In the genomic region with DNA sequence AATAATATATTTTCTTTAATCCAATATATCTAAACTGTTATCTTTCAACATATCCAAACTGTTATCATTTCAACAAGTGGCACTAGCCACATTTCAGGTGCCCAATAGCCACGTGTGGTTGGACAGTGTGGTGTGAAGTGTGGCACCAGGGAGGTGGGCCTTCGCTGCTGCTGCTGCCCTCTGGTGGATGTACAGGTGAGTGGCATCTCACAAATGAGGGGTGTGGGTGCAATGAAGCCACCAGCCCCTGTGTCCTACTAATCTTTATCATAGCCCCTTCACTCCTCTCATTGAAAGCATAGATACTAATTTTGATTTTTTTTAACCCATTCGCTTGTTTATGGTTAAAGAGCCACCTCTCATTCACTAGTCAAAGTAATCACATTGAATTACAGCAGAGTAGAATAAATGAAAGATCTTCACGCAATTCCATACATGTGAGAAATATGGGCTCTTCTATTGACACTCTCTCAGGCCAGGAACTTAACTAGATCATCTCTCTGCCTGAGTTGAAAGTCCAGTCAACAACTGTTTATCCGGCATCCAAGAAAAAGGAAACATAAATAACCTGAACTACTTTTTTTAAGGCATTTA, we compare ENCODE assay signal across 8 cellular contexts.
DNase-seq lines count a peak whose midpoint lies in the region; ATAC-seq and TF ChIP-seq lines count a peak whose summit lies in the region.

No MANE protein-coding gene starts in this region.

- peak; percentile 57 for TF ChIP-seq CTCF in fibroblast of the aortic adventitia (IDR thresholded peaks at IDR 0.05; ENCODE audit: insufficient read depth, low read length)

- ATAC-seq in HG03196 (IDR thresholded peaks at IDR 0.05; ENCODE audit: unreplicated experiment), result peak; percentile 61

- DNase-seq in stimulated activated naive CD4-positive, alpha-beta T cell treated with Interleukin-2 at 50 U/mL for 16 hours (lab: John Stamatoyannopoulos, UW), result peak; percentile 2
- no peak for DNase-seq in stimulated activated naive CD4-positive, alpha-beta T cell (lab: John Stamatoyannopoulos, UW)
- peak; percentile 11 for DNase-seq in T-helper 9 cell
- no peak for DNase-seq in fibroblast of the aortic adventitia (ENCODE audit: low read depth)
- peak; percentile 13 for DNase-seq in stimulated activated CD4-positive, alpha-beta T cell treated with anti-CD3 and anti-CD28 coated beads, Interleukin-1b, Interleukin-23, amount 100 ng/mL, for 48 hours
- DNase-seq in NK-92 treated with Interleukin-12 subunit alpha and Interleukin-12 subunit beta, amount 100 ng/mL, for 24 hours (lab: John Stamatoyannopoulos, UW), result no peak
- no peak for DNase-seq in NCI-H446 treated with DMSO at 0.1 percent for 48 hours (lab: John Stamatoyannopoulos, UW)

- H3K4me3 ChIP-seq in fibroblast of the aortic adventitia (ENCODE audit: low read depth, low read length), result no peak overlapping the region

Comparison
In these comparisons a context has a peak if more than half of its experiments do, and no peak if none do; other contexts are left out.
1. DNase-seq: peak in stimulated activated naive CD4-positive, alpha-beta T cell treated with Interleukin-2 at 50 U/mL for 16 hours (single experiment), T-helper 9 cell (single experiment) and stimulated activated CD4-positive, alpha-beta T cell treated with anti-CD3 and anti-CD28 coated beads, Interleukin-1b, Interleukin-23, amount 100 ng/mL, for 48 hours (single experiment); none in stimulated activated naive CD4-positive, alpha-beta T cell (0 of 6), fibroblast of the aortic adventitia (single experiment), NK-92 treated with Interleukin-12 subunit alpha and Interleukin-12 subunit beta, amount 100 ng/mL, for 24 hours (single experiment) and NCI-H446 treated with DMSO at 0.1 percent for 48 hours (single experiment).